In the genomic region with DNA sequence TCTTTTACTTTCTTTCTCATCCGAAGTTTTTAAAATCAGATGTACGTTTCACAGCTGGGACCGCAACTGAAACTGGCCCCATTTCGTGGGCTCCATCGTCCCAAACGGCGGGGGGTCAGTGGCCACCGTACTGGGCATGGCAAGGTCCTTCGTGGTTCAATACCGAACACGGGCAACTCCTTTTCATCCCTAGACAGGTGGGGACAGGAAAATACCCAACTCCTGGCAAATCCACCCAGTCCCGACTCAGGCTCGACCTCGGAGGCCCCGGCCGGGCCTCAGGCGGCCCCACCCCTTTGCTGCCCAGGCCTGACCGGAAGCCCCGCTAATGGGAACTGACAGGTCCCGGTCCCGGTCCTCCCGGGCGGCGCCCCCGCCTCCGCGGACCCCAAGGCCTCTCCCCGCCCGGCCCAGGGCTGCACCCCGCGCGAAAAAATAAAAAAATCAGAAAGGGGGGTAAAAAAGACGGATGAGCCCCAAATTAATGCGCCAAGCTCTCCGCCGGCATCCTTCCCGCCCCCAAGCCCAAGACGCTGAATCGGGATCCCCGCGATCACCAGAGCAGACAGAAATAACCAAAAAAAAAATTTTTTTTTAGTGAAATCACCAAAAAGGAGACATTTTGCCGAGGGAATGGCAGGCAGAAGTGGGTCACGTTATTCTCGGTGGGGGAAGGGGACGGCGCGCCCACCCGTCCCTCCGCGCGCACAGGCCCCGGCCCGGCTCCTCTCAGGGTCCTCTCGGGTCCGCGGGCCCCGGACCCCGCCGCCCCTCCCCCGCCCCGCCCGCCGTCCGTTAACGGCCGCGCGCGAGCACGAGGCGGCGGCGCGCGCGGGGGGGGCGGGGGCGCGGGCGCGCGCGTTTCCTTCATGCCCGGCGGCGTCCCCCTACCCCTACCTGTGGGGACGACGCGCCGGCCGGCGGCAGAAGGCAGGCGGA, we compare ENCODE assay signal across 1 cellular context.
TF ChIP-seq lines count a peak whose summit lies in the region.

No MANE protein-coding gene starts in this region.

TF ChIP-seq in HepG2, 621 proteins besides CTCF, POLR2A, EP300 and RAD21 (continued from another document and continues in another):
- TF ChIP-seq, protein P1, sequence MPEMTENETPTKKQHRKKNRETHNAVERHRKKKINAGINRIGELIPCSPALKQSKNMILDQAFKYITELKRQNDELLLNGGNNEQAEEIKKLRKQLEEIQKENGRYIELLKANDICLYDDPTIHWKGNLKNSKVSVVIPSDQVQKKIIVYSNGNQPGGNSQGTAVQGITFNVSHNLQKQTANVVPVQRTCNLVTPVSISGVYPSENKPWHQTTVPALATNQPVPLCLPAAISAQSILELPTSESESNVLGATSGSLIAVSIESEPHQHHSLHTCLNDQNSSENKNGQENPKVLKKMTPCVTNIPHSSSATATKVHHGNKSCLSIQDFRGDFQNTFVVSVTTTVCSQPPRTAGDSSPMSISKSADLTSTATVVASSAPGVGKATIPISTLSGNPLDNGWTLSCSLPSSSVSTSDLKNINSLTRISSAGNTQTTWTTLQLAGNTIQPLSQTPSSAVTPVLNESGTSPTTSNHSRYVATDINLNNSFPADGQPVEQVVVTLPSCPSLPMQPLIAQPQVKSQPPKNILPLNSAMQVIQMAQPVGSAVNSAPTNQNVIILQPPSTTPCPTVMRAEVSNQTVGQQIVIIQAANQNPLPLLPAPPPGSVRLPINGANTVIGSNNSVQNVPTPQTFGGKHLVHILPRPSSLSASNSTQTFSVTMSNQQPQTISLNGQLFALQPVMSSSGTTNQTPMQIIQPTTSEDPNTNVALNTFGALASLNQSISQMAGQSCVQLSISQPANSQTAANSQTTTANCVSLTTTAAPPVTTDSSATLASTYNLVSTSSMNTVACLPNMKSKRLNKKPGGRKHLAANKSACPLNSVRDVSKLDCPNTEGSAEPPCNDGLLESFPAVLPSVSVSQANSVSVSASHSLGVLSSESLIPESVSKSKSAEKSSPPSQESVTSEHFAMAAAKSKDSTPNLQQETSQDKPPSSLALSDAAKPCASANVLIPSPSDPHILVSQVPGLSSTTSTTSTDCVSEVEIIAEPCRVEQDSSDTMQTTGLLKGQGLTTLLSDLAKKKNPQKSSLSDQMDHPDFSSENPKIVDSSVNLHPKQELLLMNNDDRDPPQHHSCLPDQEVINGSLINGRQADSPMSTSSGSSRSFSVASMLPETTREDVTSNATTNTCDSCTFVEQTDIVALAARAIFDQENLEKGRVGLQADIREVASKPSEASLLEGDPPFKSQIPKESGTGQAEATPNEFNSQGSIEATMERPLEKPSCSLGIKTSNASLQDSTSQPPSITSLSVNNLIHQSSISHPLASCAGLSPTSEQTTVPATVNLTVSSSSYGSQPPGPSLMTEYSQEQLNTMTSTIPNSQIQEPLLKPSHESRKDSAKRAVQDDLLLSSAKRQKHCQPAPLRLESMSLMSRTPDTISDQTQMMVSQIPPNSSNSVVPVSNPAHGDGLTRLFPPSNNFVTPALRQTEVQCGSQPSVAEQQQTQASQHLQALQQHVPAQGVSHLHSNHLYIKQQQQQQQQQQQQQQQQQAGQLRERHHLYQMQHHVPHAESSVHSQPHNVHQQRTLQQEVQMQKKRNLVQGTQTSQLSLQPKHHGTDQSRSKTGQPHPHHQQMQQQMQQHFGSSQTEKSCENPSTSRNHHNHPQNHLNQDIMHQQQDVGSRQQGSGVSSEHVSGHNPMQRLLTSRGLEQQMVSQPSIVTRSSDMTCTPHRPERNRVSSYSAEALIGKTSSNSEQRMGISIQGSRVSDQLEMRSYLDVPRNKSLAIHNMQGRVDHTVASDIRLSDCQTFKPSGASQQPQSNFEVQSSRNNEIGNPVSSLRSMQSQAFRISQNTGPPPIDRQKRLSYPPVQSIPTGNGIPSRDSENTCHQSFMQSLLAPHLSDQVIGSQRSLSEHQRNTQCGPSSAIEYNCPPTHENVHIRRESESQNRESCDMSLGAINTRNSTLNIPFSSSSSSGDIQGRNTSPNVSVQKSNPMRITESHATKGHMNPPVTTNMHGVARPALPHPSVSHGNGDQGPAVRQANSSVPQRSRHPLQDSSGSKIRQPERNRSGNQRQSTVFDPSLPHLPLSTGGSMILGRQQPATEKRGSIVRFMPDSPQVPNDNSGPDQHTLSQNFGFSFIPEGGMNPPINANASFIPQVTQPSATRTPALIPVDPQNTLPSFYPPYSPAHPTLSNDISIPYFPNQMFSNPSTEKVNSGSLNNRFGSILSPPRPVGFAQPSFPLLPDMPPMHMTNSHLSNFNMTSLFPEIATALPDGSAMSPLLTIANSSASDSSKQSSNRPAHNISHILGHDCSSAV (CRISPR knock-in tag; IDR thresholded peaks at IDR 0.05; ENCODE audit: borderline replicate concordance), result no peak
- 0 out of 2 replicates have a peak, but pooled peaks have one; percentile 63 for TF ChIP-seq ZNF33A (CRISPR knock-in tag; IDR thresholded peaks at IDR 0.05; ENCODE audit: borderline replicate concordance)
- TF ChIP-seq ZNF598 (CRISPR knock-in tag; IDR thresholded peaks at IDR 0.05; ENCODE audit: borderline replicate concordance), result peak; percentile 74; the same call in 1 of the 2 replicates
- TF ChIP-seq ARNTL (CRISPR knock-in tag; IDR thresholded peaks at IDR 0.05), result no peak
- TF ChIP-seq RELA (CRISPR knock-in tag; IDR thresholded peaks at IDR 0.05), result no peak
- no peak for TF ChIP-seq PHF5A (CRISPR knock-in tag; IDR thresholded peaks at IDR 0.05; ENCODE audit: low read depth, unreplicated experiment)
- 0 out of 2 replicates have a peak, but pooled peaks have one; percentile 36 for TF ChIP-seq CHD4 (IDR thresholded peaks at IDR 0.05; ENCODE audit: borderline replicate concordance, low read length)
- TF ChIP-seq PTBP1 (IDR thresholded peaks at IDR 0.05; ENCODE audit: low read depth, low read length, poor library complexity, severe bottlenecking), result peak; percentile 54
- no peak; the same call in 1 of the 2 replicates for TF ChIP-seq BCL6 (CRISPR knock-in tag; IDR thresholded peaks at IDR 0.05)
- TF ChIP-seq, protein P2, sequence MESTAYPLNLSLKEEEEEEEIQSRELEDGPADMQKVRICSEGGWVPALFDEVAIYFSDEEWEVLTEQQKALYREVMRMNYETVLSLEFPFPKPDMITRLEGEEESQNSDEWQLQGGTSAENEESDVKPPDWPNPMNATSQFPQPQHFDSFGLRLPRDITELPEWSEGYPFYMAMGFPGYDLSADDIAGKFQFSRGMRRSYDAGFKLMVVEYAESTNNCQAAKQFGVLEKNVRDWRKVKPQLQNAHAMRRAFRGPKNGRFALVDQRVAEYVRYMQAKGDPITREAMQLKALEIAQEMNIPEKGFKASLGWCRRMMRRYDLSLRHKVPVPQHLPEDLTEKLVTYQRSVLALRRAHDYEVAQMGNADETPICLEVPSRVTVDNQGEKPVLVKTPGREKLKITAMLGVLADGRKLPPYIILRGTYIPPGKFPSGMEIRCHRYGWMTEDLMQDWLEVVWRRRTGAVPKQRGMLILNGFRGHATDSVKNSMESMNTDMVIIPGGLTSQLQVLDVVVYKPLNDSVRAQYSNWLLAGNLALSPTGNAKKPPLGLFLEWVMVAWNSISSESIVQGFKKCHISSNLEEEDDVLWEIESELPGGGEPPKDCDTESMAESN (CRISPR knock-in tag; conservative IDR thresholded peaks at IDR 0.05), result 0 out of 2 replicates have a peak, but pooled peaks have one; percentile 26
- no peak for TF ChIP-seq GPN1 (CRISPR knock-in tag; IDR thresholded peaks at IDR 0.05; ENCODE audit: borderline replicate concordance)
- TF ChIP-seq ZNF331 (CRISPR knock-in tag; IDR thresholded peaks at IDR 0.05), result peak; percentile 48; the same call in 1 of the 2 replicates
- TF ChIP-seq EEA1 (CRISPR knock-in tag; IDR thresholded peaks at IDR 0.05; ENCODE audit: borderline replicate concordance), result no peak
- TF ChIP-seq NR3C1 (CRISPR knock-in tag; IDR thresholded peaks at IDR 0.05), result no peak
- no peak for TF ChIP-seq MAFG (CRISPR knock-in tag; IDR thresholded peaks at IDR 0.05)
- TF ChIP-seq HNRNPK (IDR thresholded peaks at IDR 0.05; ENCODE audit: low read depth, low read length, poor library complexity, severe bottlenecking), result no peak
- no peak for TF ChIP-seq SRSF9 (IDR thresholded peaks at IDR 0.05; ENCODE audit: borderline replicate concordance, insufficient read depth, low read depth, low read length, poor library complexity, severe bottlenecking)
- TF ChIP-seq, protein P3, sequence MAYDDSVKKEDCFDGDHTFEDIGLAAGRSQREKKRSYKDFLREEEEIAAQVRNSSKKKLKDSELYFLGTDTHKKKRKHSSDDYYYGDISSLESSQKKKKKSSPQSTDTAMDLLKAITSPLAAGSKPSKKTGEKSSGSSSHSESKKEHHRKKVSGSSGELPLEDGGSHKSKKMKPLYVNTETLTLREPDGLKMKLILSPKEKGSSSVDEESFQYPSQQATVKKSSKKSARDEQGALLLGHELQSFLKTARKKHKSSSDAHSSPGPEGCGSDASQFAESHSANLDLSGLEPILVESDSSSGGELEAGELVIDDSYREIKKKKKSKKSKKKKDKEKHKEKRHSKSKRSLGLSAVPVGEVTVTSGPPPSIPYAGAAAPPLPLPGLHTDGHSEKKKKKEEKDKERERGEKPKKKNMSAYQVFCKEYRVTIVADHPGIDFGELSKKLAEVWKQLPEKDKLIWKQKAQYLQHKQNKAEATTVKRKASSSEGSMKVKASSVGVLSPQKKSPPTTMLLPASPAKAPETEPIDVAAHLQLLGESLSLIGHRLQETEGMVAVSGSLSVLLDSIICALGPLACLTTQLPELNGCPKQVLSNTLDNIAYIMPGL (CRISPR knock-in tag; IDR thresholded peaks at IDR 0.05; ENCODE audit: borderline replicate concordance in 1 of 2, low read depth in 1 of 2), result peak; percentile 32 to 73; a peak in 2 of 4 replicates
- peak; percentile 89; the same call in 1 of the 2 replicates for TF ChIP-seq ZNF660 (CRISPR knock-in tag; IDR thresholded peaks at IDR 0.05; ENCODE audit: borderline replicate concordance, low read depth)
- TF ChIP-seq, protein P4, sequence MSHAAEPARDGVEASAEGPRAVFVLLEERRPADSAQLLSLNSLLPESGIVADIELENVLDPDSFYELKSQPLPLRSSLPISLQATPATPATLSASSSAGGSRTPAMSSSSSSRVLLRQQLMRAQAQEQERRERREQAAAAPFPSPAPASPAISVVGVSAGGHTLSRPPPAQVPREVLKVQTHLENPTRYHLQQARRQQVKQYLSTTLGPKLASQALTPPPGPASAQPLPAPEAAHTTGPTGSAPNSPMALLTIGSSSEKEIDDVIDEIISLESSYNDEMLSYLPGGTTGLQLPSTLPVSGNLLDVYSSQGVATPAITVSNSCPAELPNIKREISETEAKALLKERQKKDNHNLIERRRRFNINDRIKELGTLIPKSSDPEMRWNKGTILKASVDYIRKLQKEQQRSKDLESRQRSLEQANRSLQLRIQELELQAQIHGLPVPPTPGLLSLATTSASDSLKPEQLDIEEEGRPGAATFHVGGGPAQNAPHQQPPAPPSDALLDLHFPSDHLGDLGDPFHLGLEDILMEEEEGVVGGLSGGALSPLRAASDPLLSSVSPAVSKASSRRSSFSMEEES (CRISPR knock-in tag; IDR thresholded peaks at IDR 0.05), result peak; percentile 14; the same call in 1 of the 2 replicates
- TF ChIP-seq ZNF709 (CRISPR knock-in tag; IDR thresholded peaks at IDR 0.05), result no peak
- no peak for TF ChIP-seq MBD4 (IDR thresholded peaks at IDR 0.05; ENCODE audit: borderline replicate concordance, low read length)
- peak; percentile 76 for TF ChIP-seq ISL2 (CRISPR knock-in tag; IDR thresholded peaks at IDR 0.05)
- no peak for TF ChIP-seq ZNF556 (CRISPR knock-in tag; IDR thresholded peaks at IDR 0.05; ENCODE audit: borderline replicate concordance)
- no peak for TF ChIP-seq ATF7-NPFF (CRISPR knock-in tag; IDR thresholded peaks at IDR 0.05; ENCODE audit: low read depth)
- no peak for TF ChIP-seq ZNF713 (CRISPR knock-in tag; IDR thresholded peaks at IDR 0.05)
- no peak for TF ChIP-seq ZKSCAN5 (CRISPR knock-in tag; IDR thresholded peaks at IDR 0.05)
- TF ChIP-seq ZNF616 (CRISPR knock-in tag; IDR thresholded peaks at IDR 0.05; ENCODE audit: low read depth), result no peak
- TF ChIP-seq ZNF782 (CRISPR knock-in tag; IDR thresholded peaks at IDR 0.05; ENCODE audit: borderline replicate concordance), result peak; percentile 56; the same call in 1 of the 2 replicates
- no peak for TF ChIP-seq SMAD3 (CRISPR knock-in tag; IDR thresholded peaks at IDR 0.05)
- TF ChIP-seq HHEX (CRISPR knock-in tag; IDR thresholded peaks at IDR 0.05), result no peak
- TF ChIP-seq, protein P5, sequence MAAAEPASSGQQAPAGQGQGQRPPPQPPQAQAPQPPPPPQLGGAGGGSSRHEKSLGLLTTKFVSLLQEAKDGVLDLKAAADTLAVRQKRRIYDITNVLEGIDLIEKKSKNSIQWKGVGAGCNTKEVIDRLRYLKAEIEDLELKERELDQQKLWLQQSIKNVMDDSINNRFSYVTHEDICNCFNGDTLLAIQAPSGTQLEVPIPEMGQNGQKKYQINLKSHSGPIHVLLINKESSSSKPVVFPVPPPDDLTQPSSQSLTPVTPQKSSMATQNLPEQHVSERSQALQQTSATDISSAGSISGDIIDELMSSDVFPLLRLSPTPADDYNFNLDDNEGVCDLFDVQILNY (CRISPR knock-in tag; conservative IDR thresholded peaks at IDR 0.05), result no peak
- no peak for TF ChIP-seq MLLT10 (CRISPR knock-in tag; IDR thresholded peaks at IDR 0.05)
- TF ChIP-seq REL (CRISPR knock-in tag; conservative IDR thresholded peaks at IDR 0.05), result 0 out of 2 replicates have a peak, but pooled peaks have one; percentile 32
- TF ChIP-seq ZMYM3 (CRISPR knock-in tag; IDR thresholded peaks at IDR 0.05), result no peak
- peak; percentile 67 for TF ChIP-seq KAT8 (CRISPR knock-in tag; IDR thresholded peaks at IDR 0.05)
- 0 out of 2 replicates have a peak, but pooled peaks have one; percentile 22 for TF ChIP-seq POGZ (CRISPR knock-in tag; IDR thresholded peaks at IDR 0.05)
- TF ChIP-seq ZNF256 (CRISPR knock-in tag; conservative IDR thresholded peaks at IDR 0.05), result 0 out of 2 replicates have a peak, but pooled peaks have one; percentile 38
- TF ChIP-seq TGIF2 (CRISPR knock-in tag; IDR thresholded peaks at IDR 0.05), result peak; percentile 82
- TF ChIP-seq, protein P6, sequence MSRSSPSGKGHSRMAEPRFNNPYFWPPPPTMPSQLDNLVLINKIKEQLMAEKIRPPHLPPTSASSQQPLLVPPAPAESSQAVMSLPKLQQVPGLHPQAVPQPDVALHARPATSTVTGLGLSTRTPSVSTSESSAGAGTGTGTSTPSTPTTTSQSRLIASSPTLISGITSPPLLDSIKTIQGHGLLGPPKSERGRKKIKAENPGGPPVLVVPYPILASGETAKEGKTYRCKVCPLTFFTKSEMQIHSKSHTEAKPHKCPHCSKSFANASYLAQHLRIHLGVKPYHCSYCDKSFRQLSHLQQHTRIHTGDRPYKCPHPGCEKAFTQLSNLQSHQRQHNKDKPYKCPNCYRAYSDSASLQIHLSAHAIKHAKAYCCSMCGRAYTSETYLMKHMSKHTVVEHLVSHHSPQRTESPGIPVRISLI (CRISPR knock-in tag; IDR thresholded peaks at IDR 0.05; ENCODE audit: borderline replicate concordance), result no peak
- TF ChIP-seq, protein P7, sequence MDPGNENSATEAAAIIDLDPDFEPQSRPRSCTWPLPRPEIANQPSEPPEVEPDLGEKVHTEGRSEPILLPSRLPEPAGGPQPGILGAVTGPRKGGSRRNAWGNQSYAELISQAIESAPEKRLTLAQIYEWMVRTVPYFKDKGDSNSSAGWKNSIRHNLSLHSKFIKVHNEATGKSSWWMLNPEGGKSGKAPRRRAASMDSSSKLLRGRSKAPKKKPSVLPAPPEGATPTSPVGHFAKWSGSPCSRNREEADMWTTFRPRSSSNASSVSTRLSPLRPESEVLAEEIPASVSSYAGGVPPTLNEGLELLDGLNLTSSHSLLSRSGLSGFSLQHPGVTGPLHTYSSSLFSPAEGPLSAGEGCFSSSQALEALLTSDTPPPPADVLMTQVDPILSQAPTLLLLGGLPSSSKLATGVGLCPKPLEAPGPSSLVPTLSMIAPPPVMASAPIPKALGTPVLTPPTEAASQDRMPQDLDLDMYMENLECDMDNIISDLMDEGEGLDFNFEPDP (CRISPR knock-in tag; conservative IDR thresholded peaks at IDR 0.05), result 0 out of 2 replicates have a peak, but pooled peaks have one; percentile 81
- TF ChIP-seq ZNF7 (CRISPR knock-in tag; IDR thresholded peaks at IDR 0.05), result no peak
- TF ChIP-seq NFRKB (IDR thresholded peaks at IDR 0.05), result no peak
